Comparison of ENCODE assay signal across 1 cellular context in the genomic region with DNA sequence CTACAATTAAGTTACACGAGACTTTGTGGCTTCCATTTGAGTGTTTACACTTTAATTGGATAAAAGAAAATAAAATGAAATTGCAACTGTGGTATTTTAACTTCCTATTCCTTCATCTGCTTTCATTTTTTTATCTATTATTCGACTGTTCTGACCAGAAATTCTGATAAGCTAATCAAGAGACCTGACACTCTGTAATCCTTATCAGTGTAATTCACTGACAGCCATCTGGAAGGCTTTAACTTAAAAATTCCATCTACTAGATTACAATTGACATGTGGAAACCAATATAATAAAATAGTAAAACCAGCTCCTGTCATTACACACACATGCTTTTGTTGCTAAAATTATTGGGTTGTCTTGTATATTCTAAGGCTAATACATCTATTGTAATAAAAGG.
TF ChIP-seq lines count a peak whose summit lies in the region.

No MANE protein-coding gene starts in this region.

TF ChIP-seq in K562, 482 proteins besides CTCF, POLR2A, EP300 and RAD21 (continued from another document):
- TF ChIP-seq, protein P1, sequence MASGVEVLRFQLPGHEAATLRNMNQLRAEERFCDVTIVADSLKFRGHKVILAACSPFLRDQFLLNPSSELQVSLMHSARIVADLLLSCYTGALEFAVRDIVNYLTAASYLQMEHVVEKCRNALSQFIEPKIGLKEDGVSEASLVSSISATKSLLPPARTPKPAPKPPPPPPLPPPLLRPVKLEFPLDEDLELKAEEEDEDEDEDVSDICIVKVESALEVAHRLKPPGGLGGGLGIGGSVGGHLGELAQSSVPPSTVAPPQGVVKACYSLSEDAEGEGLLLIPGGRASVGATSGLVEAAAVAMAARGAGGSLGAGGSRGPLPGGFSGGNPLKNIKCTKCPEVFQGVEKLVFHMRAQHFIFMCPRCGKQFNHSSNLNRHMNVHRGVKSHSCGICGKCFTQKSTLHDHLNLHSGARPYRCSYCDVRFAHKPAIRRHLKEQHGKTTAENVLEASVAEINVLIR (CRISPR knock-in tag; IDR thresholded peaks at IDR 0.05): no peak
- TF ChIP-seq ZNF224 (CRISPR knock-in tag; IDR thresholded peaks at IDR 0.05): no peak
- TF ChIP-seq ZNF311 (CRISPR knock-in tag; IDR thresholded peaks at IDR 0.05): no peak
- TF ChIP-seq, protein P2, sequence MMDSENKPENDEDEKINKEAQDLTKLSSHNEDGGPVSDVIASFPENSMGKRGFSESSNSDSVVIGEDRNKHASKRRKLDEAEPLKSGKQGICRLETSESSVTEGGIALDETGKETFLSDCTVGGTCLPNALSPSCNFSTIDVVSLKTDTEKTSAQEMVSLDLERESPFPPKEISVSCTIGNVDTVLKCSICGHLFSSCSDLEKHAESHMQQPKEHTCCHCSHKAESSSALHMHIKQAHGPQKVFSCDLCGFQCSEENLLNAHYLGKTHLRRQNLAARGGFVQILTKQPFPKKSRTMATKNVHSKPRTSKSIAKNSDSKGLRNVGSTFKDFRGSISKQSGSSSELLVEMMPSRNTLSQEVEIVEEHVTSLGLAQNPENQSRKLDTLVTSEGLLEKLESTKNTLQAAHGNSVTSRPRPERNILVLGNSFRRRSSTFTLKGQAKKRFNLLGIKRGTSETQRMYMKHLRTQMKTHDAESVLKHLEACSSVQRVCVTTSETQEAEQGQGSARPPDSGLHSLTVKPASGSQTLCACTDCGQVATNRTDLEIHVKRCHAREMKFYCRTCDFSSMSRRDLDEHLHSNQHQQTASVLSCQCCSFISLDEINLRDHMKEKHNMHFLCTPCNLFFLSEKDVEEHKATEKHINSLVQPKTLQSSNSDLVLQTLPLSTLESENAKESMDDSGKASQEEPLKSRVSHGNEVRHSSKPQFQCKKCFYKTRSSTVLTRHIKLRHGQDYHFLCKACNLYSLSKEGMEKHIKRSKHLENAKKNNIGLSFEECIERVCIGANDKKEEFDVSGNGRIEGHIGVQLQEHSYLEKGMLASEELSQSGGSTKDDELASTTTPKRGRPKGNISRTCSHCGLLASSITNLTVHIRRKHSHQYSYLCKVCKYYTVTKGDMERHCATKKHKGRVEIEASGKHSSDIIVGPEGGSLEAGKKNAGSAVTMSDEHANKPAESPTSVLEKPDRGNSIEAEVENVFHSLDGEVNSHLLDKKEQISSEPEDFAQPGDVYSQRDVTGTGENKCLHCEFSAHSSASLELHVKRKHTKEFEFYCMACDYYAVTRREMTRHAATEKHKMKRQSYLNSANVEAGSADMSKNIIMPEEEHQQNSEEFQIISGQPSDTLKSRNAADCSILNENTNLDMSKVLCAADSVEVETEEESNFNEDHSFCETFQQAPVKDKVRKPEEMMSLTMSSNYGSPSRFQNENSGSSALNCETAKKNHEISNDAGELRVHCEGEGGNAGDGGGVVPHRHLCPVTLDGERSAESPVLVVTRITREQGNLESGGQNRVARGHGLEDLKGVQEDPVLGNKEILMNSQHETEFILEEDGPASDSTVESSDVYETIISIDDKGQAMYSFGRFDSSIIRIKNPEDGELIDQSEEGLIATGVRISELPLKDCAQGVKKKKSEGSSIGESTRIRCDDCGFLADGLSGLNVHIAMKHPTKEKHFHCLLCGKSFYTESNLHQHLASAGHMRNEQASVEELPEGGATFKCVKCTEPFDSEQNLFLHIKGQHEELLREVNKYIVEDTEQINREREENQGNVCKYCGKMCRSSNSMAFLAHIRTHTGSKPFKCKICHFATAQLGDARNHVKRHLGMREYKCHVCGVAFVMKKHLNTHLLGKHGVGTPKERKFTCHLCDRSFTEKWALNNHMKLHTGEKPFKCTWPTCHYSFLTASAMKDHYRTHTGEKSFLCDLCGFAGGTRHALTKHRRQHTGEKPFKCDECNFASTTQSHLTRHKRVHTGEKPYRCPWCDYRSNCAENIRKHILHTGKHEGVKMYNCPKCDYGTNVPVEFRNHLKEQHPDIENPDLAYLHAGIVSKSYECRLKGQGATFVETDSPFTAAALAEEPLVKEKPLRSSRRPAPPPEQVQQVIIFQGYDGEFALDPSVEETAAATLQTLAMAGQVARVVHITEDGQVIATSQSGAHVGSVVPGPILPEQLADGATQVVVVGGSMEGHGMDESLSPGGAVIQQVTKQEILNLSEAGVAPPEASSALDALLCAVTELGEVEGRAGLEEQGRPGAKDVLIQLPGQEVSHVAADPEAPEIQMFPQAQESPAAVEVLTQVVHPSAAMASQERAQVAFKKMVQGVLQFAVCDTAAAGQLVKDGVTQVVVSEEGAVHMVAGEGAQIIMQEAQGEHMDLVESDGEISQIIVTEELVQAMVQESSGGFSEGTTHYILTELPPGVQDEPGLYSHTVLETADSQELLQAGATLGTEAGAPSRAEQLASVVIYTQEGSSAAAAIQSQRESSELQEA (IDR thresholded peaks at IDR 0.05; ENCODE audit: low read depth): no peak
- no peak for TF ChIP-seq SNIP1 (IDR thresholded peaks at IDR 0.05; ENCODE audit: low read depth)
- TF ChIP-seq RHOXF2B (CRISPR knock-in tag; conservative IDR thresholded peaks at IDR 0.05): no peak
- TF ChIP-seq, protein P3, sequence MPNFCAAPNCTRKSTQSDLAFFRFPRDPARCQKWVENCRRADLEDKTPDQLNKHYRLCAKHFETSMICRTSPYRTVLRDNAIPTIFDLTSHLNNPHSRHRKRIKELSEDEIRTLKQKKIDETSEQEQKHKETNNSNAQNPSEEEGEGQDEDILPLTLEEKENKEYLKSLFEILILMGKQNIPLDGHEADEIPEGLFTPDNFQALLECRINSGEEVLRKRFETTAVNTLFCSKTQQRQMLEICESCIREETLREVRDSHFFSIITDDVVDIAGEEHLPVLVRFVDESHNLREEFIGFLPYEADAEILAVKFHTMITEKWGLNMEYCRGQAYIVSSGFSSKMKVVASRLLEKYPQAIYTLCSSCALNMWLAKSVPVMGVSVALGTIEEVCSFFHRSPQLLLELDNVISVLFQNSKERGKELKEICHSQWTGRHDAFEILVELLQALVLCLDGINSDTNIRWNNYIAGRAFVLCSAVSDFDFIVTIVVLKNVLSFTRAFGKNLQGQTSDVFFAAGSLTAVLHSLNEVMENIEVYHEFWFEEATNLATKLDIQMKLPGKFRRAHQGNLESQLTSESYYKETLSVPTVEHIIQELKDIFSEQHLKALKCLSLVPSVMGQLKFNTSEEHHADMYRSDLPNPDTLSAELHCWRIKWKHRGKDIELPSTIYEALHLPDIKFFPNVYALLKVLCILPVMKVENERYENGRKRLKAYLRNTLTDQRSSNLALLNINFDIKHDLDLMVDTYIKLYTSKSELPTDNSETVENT (CRISPR knock-in tag; IDR thresholded peaks at IDR 0.05): no peak
- no peak for TF ChIP-seq HMG20B (CRISPR knock-in tag; IDR thresholded peaks at IDR 0.05)
- TF ChIP-seq, protein P4, sequence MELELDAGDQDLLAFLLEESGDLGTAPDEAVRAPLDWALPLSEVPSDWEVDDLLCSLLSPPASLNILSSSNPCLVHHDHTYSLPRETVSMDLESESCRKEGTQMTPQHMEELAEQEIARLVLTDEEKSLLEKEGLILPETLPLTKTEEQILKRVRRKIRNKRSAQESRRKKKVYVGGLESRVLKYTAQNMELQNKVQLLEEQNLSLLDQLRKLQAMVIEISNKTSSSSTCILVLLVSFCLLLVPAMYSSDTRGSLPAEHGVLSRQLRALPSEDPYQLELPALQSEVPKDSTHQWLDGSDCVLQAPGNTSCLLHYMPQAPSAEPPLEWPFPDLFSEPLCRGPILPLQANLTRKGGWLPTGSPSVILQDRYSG (tag; conservative IDR thresholded peaks at IDR 0.05; ENCODE audit: low read depth): no peak
- TF ChIP-seq NFE2 (IDR thresholded peaks at IDR 0.05; ENCODE audit: low read depth): no peak
- peak; percentile 28; the same call in 1 of the 2 replicates for TF ChIP-seq SMARCA4 (IDR thresholded peaks at IDR 0.05)
- no peak for TF ChIP-seq ZNF444 (CRISPR knock-in tag; IDR thresholded peaks at IDR 0.05)
- TF ChIP-seq PHB (CRISPR knock-in tag; IDR thresholded peaks at IDR 0.05): no peak
- TF ChIP-seq, protein P5, sequence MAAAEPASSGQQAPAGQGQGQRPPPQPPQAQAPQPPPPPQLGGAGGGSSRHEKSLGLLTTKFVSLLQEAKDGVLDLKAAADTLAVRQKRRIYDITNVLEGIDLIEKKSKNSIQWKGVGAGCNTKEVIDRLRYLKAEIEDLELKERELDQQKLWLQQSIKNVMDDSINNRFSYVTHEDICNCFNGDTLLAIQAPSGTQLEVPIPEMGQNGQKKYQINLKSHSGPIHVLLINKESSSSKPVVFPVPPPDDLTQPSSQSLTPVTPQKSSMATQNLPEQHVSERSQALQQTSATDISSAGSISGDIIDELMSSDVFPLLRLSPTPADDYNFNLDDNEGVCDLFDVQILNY (CRISPR knock-in tag; IDR thresholded peaks at IDR 0.05): no peak
- TF ChIP-seq MAFG (tag; conservative IDR thresholded peaks at IDR 0.05): no peak
- TF ChIP-seq ZNF23 (CRISPR knock-in tag; IDR thresholded peaks at IDR 0.05): no peak
- no peak for TF ChIP-seq MYC (IDR thresholded peaks at IDR 0.05; ENCODE audit: low read depth, low read length)
- TF ChIP-seq MYC (CRISPR knock-in tag; IDR thresholded peaks at IDR 0.05; ENCODE audit: borderline replicate concordance, low read depth): no peak
- no peak for TF ChIP-seq PRPF4 (IDR thresholded peaks at IDR 0.05; ENCODE audit: insufficient read depth, low read depth, low read length, poor library complexity, severe bottlenecking)
- no peak for TF ChIP-seq FUS (optimal IDR thresholded peaks at IDR 0.05; ENCODE audit: low read depth, low read length)
- TF ChIP-seq DMBX1 (CRISPR knock-in tag; IDR thresholded peaks at IDR 0.05; ENCODE audit: borderline replicate concordance): no peak
- 0 out of 2 replicates have a peak, but pooled peaks have one; percentile 54 for TF ChIP-seq HEY1 (CRISPR knock-in tag; IDR thresholded peaks at IDR 0.05; ENCODE audit: borderline replicate concordance)
- TF ChIP-seq SRSF1 (IDR thresholded peaks at IDR 0.05; ENCODE audit: low read depth, low read length): no peak
- no peak for TF ChIP-seq ESRRA (IDR thresholded peaks at IDR 0.05; ENCODE audit: borderline replicate concordance, low read depth)
- TF ChIP-seq TCF7 (IDR thresholded peaks at IDR 0.05; ENCODE audit: borderline replicate concordance): no peak
- TF ChIP-seq ZNF586 (CRISPR knock-in tag; conservative IDR thresholded peaks at IDR 0.05): no peak
- no peak for TF ChIP-seq NELFE (IDR thresholded peaks at IDR 0.05; ENCODE audit: insufficient read depth, insufficient read length)
- TF ChIP-seq CREBBP (IDR thresholded peaks at IDR 0.05; ENCODE audit: low read depth, low read length): no peak
- TF ChIP-seq TAF1 (IDR thresholded peaks at IDR 0.05; ENCODE audit: control insufficient read depth, extremely low read depth, insufficient read depth, low read length, severe bottlenecking): no peak
- TF ChIP-seq HDAC2 (IDR thresholded peaks at IDR 0.05): no peak
- TF ChIP-seq, protein P6, sequence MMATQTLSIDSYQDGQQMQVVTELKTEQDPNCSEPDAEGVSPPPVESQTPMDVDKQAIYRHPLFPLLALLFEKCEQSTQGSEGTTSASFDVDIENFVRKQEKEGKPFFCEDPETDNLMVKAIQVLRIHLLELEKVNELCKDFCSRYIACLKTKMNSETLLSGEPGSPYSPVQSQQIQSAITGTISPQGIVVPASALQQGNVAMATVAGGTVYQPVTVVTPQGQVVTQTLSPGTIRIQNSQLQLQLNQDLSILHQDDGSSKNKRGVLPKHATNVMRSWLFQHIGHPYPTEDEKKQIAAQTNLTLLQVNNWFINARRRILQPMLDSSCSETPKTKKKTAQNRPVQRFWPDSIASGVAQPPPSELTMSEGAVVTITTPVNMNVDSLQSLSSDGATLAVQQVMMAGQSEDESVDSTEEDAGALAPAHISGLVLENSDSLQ (IDR thresholded peaks at IDR 0.05): peak; percentile 51; the same call in 1 of the 2 replicates
- TF ChIP-seq, protein P7, sequence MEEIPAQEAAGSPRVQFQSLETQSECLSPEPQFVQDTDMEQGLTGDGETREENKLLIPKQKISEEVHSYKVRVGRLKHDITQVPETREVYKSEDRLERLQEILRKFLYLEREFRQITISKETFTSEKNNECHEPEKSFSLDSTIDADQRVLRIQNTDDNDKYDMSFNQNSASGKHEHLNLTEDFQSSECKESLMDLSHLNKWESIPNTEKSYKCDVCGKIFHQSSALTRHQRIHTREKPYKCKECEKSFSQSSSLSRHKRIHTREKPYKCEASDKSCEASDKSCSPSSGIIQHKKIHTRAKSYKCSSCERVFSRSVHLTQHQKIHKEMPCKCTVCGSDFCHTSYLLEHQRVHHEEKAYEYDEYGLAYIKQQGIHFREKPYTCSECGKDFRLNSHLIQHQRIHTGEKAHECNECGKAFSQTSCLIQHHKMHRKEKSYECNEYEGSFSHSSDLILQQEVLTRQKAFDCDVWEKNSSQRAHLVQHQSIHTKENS (CRISPR knock-in tag; IDR thresholded peaks at IDR 0.05): no peak
- TF ChIP-seq, protein P8, sequence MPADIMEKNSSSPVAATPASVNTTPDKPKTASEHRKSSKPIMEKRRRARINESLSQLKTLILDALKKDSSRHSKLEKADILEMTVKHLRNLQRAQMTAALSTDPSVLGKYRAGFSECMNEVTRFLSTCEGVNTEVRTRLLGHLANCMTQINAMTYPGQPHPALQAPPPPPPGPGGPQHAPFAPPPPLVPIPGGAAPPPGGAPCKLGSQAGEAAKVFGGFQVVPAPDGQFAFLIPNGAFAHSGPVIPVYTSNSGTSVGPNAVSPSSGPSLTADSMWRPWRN (IDR thresholded peaks at IDR 0.05; ENCODE audit: low read depth): no peak
- peak; percentile 8; the same call in 1 of the 2 replicates for TF ChIP-seq SOX6 (IDR thresholded peaks at IDR 0.05)
- no peak for TF ChIP-seq ZNF699 (CRISPR knock-in tag; IDR thresholded peaks at IDR 0.05; ENCODE audit: insufficient replicate concordance)
- no peak for TF ChIP-seq CBX8 (IDR thresholded peaks at IDR 0.05; ENCODE audit: borderline replicate concordance, extremely low read depth, low read depth, low read length, poor library complexity, severe bottlenecking)
- TF ChIP-seq, protein P9, sequence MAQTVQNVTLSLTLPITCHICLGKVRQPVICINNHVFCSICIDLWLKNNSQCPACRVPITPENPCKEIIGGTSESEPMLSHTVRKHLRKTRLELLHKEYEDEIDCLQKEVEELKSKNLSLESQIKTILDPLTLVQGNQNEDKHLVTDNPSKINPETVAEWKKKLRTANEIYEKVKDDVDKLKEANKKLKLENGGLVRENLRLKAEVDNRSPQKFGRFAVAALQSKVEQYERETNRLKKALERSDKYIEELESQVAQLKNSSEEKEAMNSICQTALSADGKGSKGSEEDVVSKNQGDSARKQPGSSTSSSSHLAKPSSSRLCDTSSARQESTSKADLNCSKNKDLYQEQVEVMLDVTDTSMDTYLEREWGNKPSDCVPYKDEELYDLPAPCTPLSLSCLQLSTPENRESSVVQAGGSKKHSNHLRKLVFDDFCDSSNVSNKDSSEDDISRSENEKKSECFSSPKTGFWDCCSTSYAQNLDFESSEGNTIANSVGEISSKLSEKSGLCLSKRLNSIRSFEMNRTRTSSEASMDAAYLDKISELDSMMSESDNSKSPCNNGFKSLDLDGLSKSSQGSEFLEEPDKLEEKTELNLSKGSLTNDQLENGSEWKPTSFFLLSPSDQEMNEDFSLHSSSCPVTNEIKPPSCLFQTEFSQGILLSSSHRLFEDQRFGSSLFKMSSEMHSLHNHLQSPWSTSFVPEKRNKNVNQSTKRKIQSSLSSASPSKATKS (CRISPR knock-in tag; IDR thresholded peaks at IDR 0.05): no peak
